In the genomic region with DNA sequence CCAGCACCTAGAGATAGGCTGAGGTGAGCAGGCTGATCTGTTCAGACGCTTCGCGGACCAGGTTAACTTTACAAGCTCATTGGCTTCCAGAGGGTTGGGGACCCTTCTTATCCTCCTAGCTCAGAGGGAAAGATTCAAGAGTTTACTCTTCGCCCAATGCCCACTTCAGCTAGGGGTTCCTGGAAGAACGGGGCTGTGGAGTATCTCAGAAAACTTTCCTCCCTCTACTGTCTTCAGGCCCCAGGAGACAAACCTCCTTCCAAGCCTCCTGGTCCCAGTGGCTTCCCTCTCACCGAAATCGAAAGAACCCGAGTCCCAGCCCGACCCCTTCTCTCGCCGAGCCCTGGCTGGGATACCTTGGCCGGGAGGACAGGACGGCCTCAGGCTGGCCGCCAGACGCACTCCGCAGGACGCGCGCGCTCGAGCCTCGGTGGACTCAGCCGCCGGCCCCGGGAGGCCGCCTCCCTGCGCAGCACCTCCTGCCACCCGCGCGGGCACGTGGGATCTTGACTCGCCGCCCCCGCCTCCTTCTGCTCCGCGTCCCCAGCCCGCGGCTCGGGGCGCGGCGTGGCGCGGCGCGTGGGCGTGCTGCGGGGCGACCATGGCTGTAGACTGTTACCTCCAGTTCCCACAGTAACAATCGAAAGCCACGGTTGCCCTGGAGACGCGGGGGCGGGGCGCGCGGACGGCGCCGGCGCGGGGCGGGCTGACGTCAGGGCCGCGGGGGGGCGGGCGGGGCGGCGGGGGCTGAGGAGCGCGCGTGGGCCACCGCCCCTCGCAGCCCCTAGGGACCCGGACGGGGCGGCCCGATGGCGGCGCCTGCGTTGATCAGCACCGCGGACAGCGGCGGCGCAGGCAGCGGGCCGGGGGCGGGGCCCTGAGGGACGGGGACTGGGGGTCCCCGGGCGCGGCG, we compare ENCODE assay signal across 8 cellular contexts.
A peak's percentile ranks its signal among the peaks of the same experiment; 100 is the strongest.
DNase-seq lines count a peak whose midpoint lies in the region; ATAC-seq and TF ChIP-seq lines count a peak whose summit lies in the region.

No MANE protein-coding gene starts in this region.

- TF ChIP-seq CTCF in epithelial cell of esophagus (IDR thresholded peaks at IDR 0.05; ENCODE audit: insufficient read depth, low read depth, low read length, missing control alignments): no peak

- DNase-seq in NK-92 treated with Interleukin-12 subunit alpha and Interleukin-12 subunit beta, amount 100 ng/mL, for 24 hours (lab: John Stamatoyannopoulos, UW): peak; percentile 47
- no peak for DNase-seq in NK-92 (lab: John Stamatoyannopoulos, UW; ENCODE audit: unreplicated experiment)
- DNase-seq in NCI-H82 treated with DMSO at 0.1 percent for 48 hours (lab: John Stamatoyannopoulos, UW; ENCODE audit: unreplicated experiment): peak; percentile 44
- peak; percentile 87 for DNase-seq in activated T-cell treated with anti-CD3 and anti-CD28 coated beads for 1 hour (ENCODE audit: low read depth)
- DNase-seq in epithelial cell of esophagus (ENCODE audit: low read depth): peak; percentile 75
- DNase-seq in stimulated activated CD8-positive, alpha-beta memory T cell treated with anti-CD3 and anti-CD28 coated beads, Interleukin-4, amount 100 ng/mL, for 4 hours (ENCODE audit: low read depth in 2 of 2, low spot score in 1 of 2): peak; percentile 87 to 90

- H3K9me3 ChIP-seq in mucosa of rectum (ENCODE audit: control insufficient read depth in 2 of 2, low read length in 2 of 2): no peaks in the 10 kb centered on the region

- peaks cover 9 to 16% of the 10 kb centered on the region in 2 donors for H3K27me3 ChIP-seq in mucosa of rectum (ENCODE audit: control insufficient read depth in 2 of 2, insufficient read depth in 2 of 2, low read length in 2 of 2)

- H3K4me3 ChIP-seq in epithelial cell of esophagus (ENCODE audit: low read length): peak overlapping the region; percentile 53
- H3K4me3 ChIP-seq in mucosa of rectum (ENCODE audit: low read length in 2 of 2): peak overlapping the region; percentile 75 to 78

- peak overlapping the region; percentile 32 to 70 for H3K9ac ChIP-seq in mucosa of rectum (ENCODE audit: low read depth in 1 of 2, low read length in 2 of 2)

- peaks cover 11 to 18% of the 10 kb centered on the region in 2 donors for H3K4me1 ChIP-seq in mucosa of rectum (ENCODE audit: control insufficient read depth in 2 of 2, insufficient read depth in 2 of 2, low read length in 2 of 2)

- peak overlapping the region; percentile 32 to 37 for H3K27ac ChIP-seq in mucosa of rectum (ENCODE audit: low read depth in 2 of 2, low read length in 2 of 2)

- ATAC-seq in HG03045 (IDR thresholded peaks at IDR 0.05; ENCODE audit: unreplicated experiment): peak; percentile 43

- no peaks in the 10 kb centered on the region for H3K36me3 ChIP-seq in mucosa of rectum (ENCODE audit: control insufficient read depth in 2 of 2, insufficient read depth in 2 of 2, low read length in 2 of 2)
